In genomic region chr2:32773409-32773808, GRCh38 we compare ENCODE assay signal across 19 cellular contexts.
DNase-seq lines count a peak whose midpoint lies in the region; ATAC-seq, FAIRE-seq and TF ChIP-seq lines count a peak whose summit lies in the region.
"Had no signal": no experiment of that assay in that cellular context is flagged by ENCODE, and none has a peak within 500 bp of the region (broad histone marks: within the 10 kb centered on the region; RNA-seq: fewer than 3 reads in every experiment).

No MANE protein-coding gene starts in this region.

- no peaks in the 10 kb centered on the region for H3K9me3 ChIP-seq in SU-DHL-6 (ENCODE audit: insufficient read depth, low read length)
- H3K9me3 ChIP-seq: ascending aorta had no signal

- H3K4me2 ChIP-seq in SU-DHL-6 (ENCODE audit: low read depth, low read length, poor library complexity, severe bottlenecking) = no peak overlapping the region

- peaks cover 9 to 13% of the 10 kb centered on the region in 2 donors for H3K36me3 Mint-ChIP-seq in activated naive CD4-positive, alpha-beta T cell treated with anti-CD3 and anti-CD28 coated beads, Interleukin-2, amount 50 U/mL, for 72 hours

- FAIRE-seq in urothelium cell line (lab: Jason Lieb, UNC) (peak; percentile 20), frontal cortex (lab: Jason Lieb, UNC) (no peak)
- FAIRE-seq: GM12892 had no signal

- no peak for DNase-seq in activated naive CD4-positive, alpha-beta T cell treated with anti-CD3 and anti-CD28 coated beads, Interleukin-2, amount 50 U/mL, for 72 hours (ENCODE audit: low spot score in 2 of 2)
- no peak for DNase-seq in activated naive CD4-positive, alpha-beta T cell treated with Interleukin-2 at 50 U/mL for 16 hours
- DNase-seq in left ventricle myocardium superior (no peak), urothelium cell line (ENCODE audit: low spot score) (no peak), frontal cortex (ENCODE audit: low spot score in 2 of 2) (no peak)
- no peak for DNase-seq in effector CD8-positive, alpha-beta T cell (lab: John Stamatoyannopoulos, UW)
- DNase-seq: activated CD4-positive, alpha-beta memory T cell treated with anti-CD3 and anti-CD28 coated beads for 36 hours; activated CD8-positive, alpha-beta memory T cell treated with anti-CD3 and anti-CD28 coated beads, Interleukin-2, amount 50 U/mL, for 4 hours; naive thymus-derived CD4-positive, alpha-beta T cell; NCI-H1092 treated with DMSO at 0.1 percent for 48 hours; NCI-H774; PC-3 had no signal

- H3K9ac ChIP-seq in SU-DHL-6 (ENCODE audit: low read length) = 0 out of 2 replicates have a peak overlapping the region, but pooled peaks have one; percentile 16

- H3K27me3 ChIP-seq in SU-DHL-6 (ENCODE audit: low read length) = no peaks in the 10 kb centered on the region
- H3K27me3 ChIP-seq: ascending aorta had no signal

- peaks cover 4% of the 10 kb centered on the region for H3K36me3 ChIP-seq in SU-DHL-6 (ENCODE audit: low read length)
- H3K36me3 ChIP-seq: ascending aorta had no signal

- no peaks in the 10 kb centered on the region for H3K9me2 ChIP-seq in SU-DHL-6 (replicated peaks; ENCODE audit: insufficient read depth, low read length)

- H3K4me3 ChIP-seq in SU-DHL-6 (ENCODE audit: insufficient read depth, low read length, poor library complexity, severe bottlenecking) = no peak overlapping the region
- H3K4me3 ChIP-seq: ascending aorta had no signal

- no peaks in the 10 kb centered on the region; the same call in 1 of the 2 replicates for H3F3A ChIP-seq in SU-DHL-6 (ENCODE audit: insufficient read depth)

- no peaks in the 10 kb centered on the region for H4K20me1 ChIP-seq in SU-DHL-6 (ENCODE audit: low read depth, low read length)

- ATAC-seq in activated naive CD4-positive, alpha-beta T cell treated with anti-CD3 and anti-CD28 coated beads, Interleukin-2, amount 50 U/mL, for 72 hours = peak; percentile 22 to 34
- ATAC-seq in left ventricle myocardium superior = peak; percentile 18
- ATAC-seq: activated CD4-positive, CD25-positive, alpha-beta regulatory T cell treated with anti-CD3 and anti-CD28 coated beads, Interleukin-2, amount 50 U/mL, for 24 hours; naive thymus-derived CD4-positive, alpha-beta T cell had no signal

- no peak overlapping the region for H3K27ac Mint-ChIP-seq in activated naive CD4-positive, alpha-beta T cell treated with anti-CD3 and anti-CD28 coated beads, Interleukin-2, amount 50 U/mL, for 72 hours
- H3K27ac Mint-ChIP-seq: activated CD4-positive, alpha-beta memory T cell treated with anti-CD3 and anti-CD28 coated beads for 36 hours; activated naive CD8-positive, alpha-beta T cell; activated T-helper 1 cell treated with anti-CD3 and anti-CD28 coated beads, Interleukin-12 subunit alpha, Interleukin-12 subunit beta, Interleukin-2, Interleukin-4 antibody, amounts not matched to agents 30 ng/mL and 10 ng/mL and 1 ng/mL, durations not matched to agents 14 hours and 24 hours and 36 hours; naive thymus-derived CD4-positive, alpha-beta T cell; stimulated activated naive CD8-positive, alpha-beta T cell treated with anti-CD3 and anti-CD28 coated beads, Interleukin-15, Interleukin-2, amounts not matched to agents 100 ng/mL and 50 ng/mL, for 24 hours had no signal

- intact Hi-C loops in left ventricle myocardium superior (cut with micrococcal nuclease) = loop anchor here (5.0 kb wide), 1 partner anchor 174 kb away; the partner anchor contains the start of gene LTBP1

- no peaks in the 10 kb centered on the region for H3K79me2 ChIP-seq in SU-DHL-6 (ENCODE audit: insufficient read depth, low read length)

- peaks cover 0 to 1% of the 10 kb centered on the region in 2 donors for H3K9me3 Mint-ChIP-seq in activated naive CD4-positive, alpha-beta T cell treated with anti-CD3 and anti-CD28 coated beads, Interleukin-2, amount 50 U/mL, for 72 hours

- peak overlapping the region; percentile 15; the same call in 1 of the 2 replicates for H3K27ac ChIP-seq in SU-DHL-6 (ENCODE audit: low read depth, low read length)
- H3K27ac ChIP-seq: ascending aorta had no signal

- TF ChIP-seq CTCF in SU-DHL-6 (IDR thresholded peaks at IDR 0.05; ENCODE audit: insufficient read depth, low read length, poor library complexity, severe bottlenecking) = no peak

- H2AFZ ChIP-seq in SU-DHL-6 (ENCODE audit: low read depth, low read length, severe bottlenecking) = no peak overlapping the region
